16 cellular contexts compared by ENCODE assay signal in genomic region chr18:79065802-79066201, GRCh38.
"Had no signal": no experiment of that assay in that cellular context is flagged by ENCODE, and none has a peak within 500 bp of the region (broad histone marks: within the 10 kb centered on the region; RNA-seq: fewer than 3 reads in every experiment).

No MANE protein-coding gene starts in this region.

- ATAC-seq: activated CD4-positive, CD25-positive, alpha-beta regulatory T cell treated with anti-CD3 and anti-CD28 coated beads, Interleukin-2, amount 50 U/mL, for 24 hours; gastrocnemius medialis; heart right ventricle; left colon; lower lobe of right lung; stimulated activated effector memory CD8-positive, alpha-beta T cell treated with anti-CD3 and anti-CD28 coated beads, Interleukin-12 subunit alpha, Interleukin-12 subunit beta, amount 100 ng/mL, for 72 hours had no signal

- H3K27ac ChIP-seq: gastrocnemius medialis, heart right ventricle, lower lobe of right lung, uterus had no signal

- H3K4me1 ChIP-seq: uterus had no signal

- H3K27ac Mint-ChIP-seq: activated T-cell treated with anti-CD3 and anti-CD28 coated beads, Interleukin-2, amount 50 U/mL, for 24 hours; mesothelial cell of epicardium had no signal

- H3K36me3 Mint-ChIP-seq: mesothelial cell of epicardium had no signal

- DNase-seq: activated CD4-positive, alpha-beta T cell treated with anti-CD3 and anti-CD28 coated beads, Interleukin-2, amount 50 U/mL, for 4 hours; activated effector memory CD4-positive, alpha-beta T cell treated with anti-CD3 and anti-CD28 coated beads, Interleukin-2, amount 50 U/mL, for 16 hours; activated naive CD8-positive, alpha-beta T cell treated with anti-CD3 and anti-CD28 coated beads, Interleukin-2, amount 10 ng/mL, durations not matched to agents 7 days and 5 days; activated T-cell treated with anti-CD3 and anti-CD28 coated beads, Interleukin-2, amount 50 U/mL, for 24 hours; gastrocnemius medialis; heart right ventricle; left colon; lower lobe of right lung; nucleus accumbens; posterior cingulate gyrus; retina; T-helper 9 cell; uterus had no signal

- H3K27me3 ChIP-seq: gastrocnemius medialis, heart right ventricle, uterus had no signal

- H3K4me3 ChIP-seq: gastrocnemius medialis, heart right ventricle, lower lobe of right lung, uterus had no signal

- H3K36me3 ChIP-seq: gastrocnemius medialis, heart right ventricle, lower lobe of right lung, uterus had no signal

- H3K9me3 ChIP-seq: gastrocnemius medialis, lower lobe of right lung, uterus had no signal

- H3K4me3 Mint-ChIP-seq: activated T-cell treated with anti-CD3 and anti-CD28 coated beads, Interleukin-2, amount 50 U/mL, for 24 hours; mesothelial cell of epicardium; stimulated activated effector memory CD8-positive, alpha-beta T cell treated with anti-CD3 and anti-CD28 coated beads, Interleukin-12 subunit alpha, Interleukin-12 subunit beta, amount 100 ng/mL, for 72 hours had no signal
